In the genomic region with DNA sequence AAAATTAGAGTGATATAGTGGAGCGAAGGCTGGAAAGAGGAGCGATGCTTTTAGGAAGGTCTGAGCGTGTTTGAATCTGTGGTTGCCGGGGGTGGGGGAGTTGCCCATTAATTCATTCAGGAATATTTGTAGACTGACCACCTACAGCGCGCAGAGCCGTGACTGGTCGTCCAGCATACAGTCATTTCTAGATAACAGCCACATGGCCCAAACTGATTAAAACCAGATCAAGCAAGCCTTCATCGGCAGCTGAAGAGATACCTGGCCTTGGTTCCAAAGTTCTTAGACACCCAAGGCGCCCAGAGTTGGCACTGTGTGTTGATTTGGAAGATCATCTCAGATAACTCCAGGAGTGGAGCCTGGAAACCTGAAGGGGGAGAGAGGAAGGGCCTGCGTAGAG, we compare ENCODE assay signal across 1 cellular context.
TF ChIP-seq lines count a peak whose summit lies in the region.

No MANE protein-coding gene starts in this region.

TF ChIP-seq in HEK293, 187 proteins besides CTCF, POLR2A, EP300 and RAD21 (continued from another document):
- TF ChIP-seq, protein P1, sequence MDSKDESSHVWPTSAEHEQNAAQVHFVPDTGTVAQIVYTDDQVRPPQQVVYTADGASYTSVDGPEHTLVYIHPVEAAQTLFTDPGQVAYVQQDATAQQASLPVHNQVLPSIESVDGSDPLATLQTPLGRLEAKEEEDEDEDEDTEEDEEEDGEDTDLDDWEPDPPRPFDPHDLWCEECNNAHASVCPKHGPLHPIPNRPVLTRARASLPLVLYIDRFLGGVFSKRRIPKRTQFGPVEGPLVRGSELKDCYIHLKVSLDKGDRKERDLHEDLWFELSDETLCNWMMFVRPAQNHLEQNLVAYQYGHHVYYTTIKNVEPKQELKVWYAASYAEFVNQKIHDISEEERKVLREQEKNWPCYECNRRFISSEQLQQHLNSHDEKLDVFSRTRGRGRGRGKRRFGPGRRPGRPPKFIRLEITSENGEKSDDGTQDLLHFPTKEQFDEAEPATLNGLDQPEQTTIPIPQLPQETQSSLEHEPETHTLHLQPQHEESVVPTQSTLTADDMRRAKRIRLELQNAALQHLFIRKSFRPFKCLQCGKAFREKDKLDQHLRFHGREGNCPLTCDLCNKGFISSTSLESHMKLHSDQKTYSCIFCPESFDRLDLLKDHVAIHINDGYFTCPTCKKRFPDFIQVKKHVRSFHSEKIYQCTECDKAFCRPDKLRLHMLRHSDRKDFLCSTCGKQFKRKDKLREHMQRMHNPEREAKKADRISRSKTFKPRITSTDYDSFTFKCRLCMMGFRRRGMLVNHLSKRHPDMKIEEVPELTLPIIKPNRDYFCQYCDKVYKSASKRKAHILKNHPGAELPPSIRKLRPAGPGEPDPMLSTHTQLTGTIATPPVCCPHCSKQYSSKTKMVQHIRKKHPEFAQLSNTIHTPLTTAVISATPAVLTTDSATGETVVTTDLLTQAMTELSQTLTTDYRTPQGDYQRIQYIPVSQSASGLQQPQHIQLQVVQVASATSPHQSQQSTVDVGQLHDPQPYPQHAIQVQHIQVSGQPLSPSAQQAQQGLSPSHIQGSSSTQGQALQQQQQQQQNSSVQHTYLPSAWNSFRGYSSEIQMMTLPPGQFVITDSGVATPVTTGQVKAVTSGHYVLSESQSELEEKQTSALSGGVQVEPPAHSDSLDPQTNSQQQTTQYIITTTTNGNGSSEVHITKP (tag by site-specific recombination; IDR thresholded peaks at IDR 0.05), result no peak
- TF ChIP-seq ZNF155 (tag by site-specific recombination; IDR thresholded peaks at IDR 0.05), result no peak
